ENCODE assay signal across 1 cellular context in genomic region chr11:65719887-65720236, GRCh38.
TF ChIP-seq lines count a peak whose summit lies in the region.

No MANE protein-coding gene starts in this region.

TF ChIP-seq in GM12878, 131 proteins besides CTCF, POLR2A, EP300 and RAD21:
- no peak for TF ChIP-seq YY1 (IDR thresholded peaks at IDR 0.05; ENCODE audit: low read depth, low read length)
- no peak for TF ChIP-seq REST (IDR thresholded peaks at IDR 0.05; ENCODE audit: low read depth, low read length)
- no peak for TF ChIP-seq STAT1 (conservative IDR thresholded peaks at IDR 0.05)
- no peak for TF ChIP-seq GATAD2B (conservative IDR thresholded peaks at IDR 0.05; ENCODE audit: low read depth)
- no peak for TF ChIP-seq ZZZ3 (IDR thresholded peaks at IDR 0.05; ENCODE audit: control insufficient read depth, insufficient read length, low read depth)
- no peak for TF ChIP-seq TCF7 (IDR thresholded peaks at IDR 0.05; ENCODE audit: borderline replicate concordance)
- TF ChIP-seq BCL3 (IDR thresholded peaks at IDR 0.05; ENCODE audit: borderline replicate concordance, insufficient read depth, low read depth, low read length, poor library complexity, severe bottlenecking), result no peak
- TF ChIP-seq POLR2AphosphoS5 (IDR thresholded peaks at IDR 0.05; ENCODE audit: low read length), result no peak; the same call in 1 of the 2 replicates
- no peak for TF ChIP-seq ATF7 (IDR thresholded peaks at IDR 0.05; ENCODE audit: low read depth)
- no peak for TF ChIP-seq ZSCAN29 (IDR thresholded peaks at IDR 0.05)
- TF ChIP-seq ZBTB11 (CRISPR knock-in tag; IDR thresholded peaks at IDR 0.05), result no peak
- TF ChIP-seq USF1 (IDR thresholded peaks at IDR 0.05; ENCODE audit: borderline replicate concordance, extremely low read length, insufficient read depth, low read depth, low read length), result no peak
- TF ChIP-seq POLR2AphosphoS2 (IDR thresholded peaks at IDR 0.05; ENCODE audit: low read depth, low read length), result no peak; the same call in 1 of the 2 replicates
- no peak for TF ChIP-seq BHLHE40 (IDR thresholded peaks at IDR 0.05; ENCODE audit: borderline replicate concordance in 1 of 2, low read depth in 2 of 2, low read length in 1 of 2)
- no peak for TF ChIP-seq CHD1 (IDR thresholded peaks at IDR 0.05; ENCODE audit: low read depth, low read length)
- no peak for TF ChIP-seq NKRF (conservative IDR thresholded peaks at IDR 0.05)
- TF ChIP-seq NFIC (IDR thresholded peaks at IDR 0.05; ENCODE audit: low read depth, low read length), result no peak
- no peak for TF ChIP-seq KLF5 (IDR thresholded peaks at IDR 0.05; ENCODE audit: partially characterized antibody)
